In the genomic region with DNA sequence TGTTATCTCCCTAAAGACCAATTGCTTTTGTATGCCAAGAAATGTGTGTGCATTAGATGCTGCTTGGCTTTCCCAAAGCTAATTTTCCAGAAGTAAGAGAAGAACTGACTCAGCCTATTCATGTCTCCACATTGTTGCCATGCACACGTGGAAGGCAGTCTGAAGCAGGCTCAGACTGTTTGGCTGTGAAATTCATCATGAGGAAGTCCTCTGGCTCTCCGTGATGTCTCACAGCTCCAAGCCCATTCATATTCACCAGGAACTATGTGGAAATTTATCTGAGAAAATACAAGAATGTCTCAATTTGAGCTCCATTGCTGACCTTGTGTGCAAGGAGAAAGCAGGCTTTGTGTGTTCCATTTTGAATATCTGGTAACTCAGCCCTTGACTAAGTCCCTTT, we compare ENCODE assay signal across 15 cellular contexts.
DNase-seq lines count a peak whose midpoint lies in the region; ATAC-seq and TF ChIP-seq lines count a peak whose summit lies in the region.
"Had no signal": no experiment of that assay in that cellular context is flagged by ENCODE, and none has a peak within 500 bp of the region (broad histone marks: within the 10 kb centered on the region; RNA-seq: fewer than 3 reads in every experiment).

No MANE protein-coding gene starts in this region.

- no peaks in the 10 kb centered on the region for H3K9me3 ChIP-seq in adipocyte (ENCODE audit: control insufficient read depth, low read length)

- H2AFZ ChIP-seq in GM23338: peak overlapping the region; percentile 8; the same call in 1 of the 2 replicates
- H2AFZ ChIP-seq: hepatocyte had no signal

- peaks cover 2% of the 10 kb centered on the region for H3K27me3 Mint-ChIP-seq in GM23338 (ENCODE audit: insufficient read depth, low read depth, poor library complexity)
- no peaks in the 10 kb centered on the region for H3K27me3 Mint-ChIP-seq in chondrocyte (ENCODE audit: low read depth)

- TF ChIP-seq CTCF in GM23338 (conservative IDR thresholded peaks at IDR 0.05; ENCODE audit: low read depth in 2 of 2) (no peak), fibroblast of the aortic adventitia (IDR thresholded peaks at IDR 0.05; ENCODE audit: insufficient read depth, low read length) (no peak), chondrocyte (IDR thresholded peaks at IDR 0.05) (no peak)

- H3K4me2 ChIP-seq in GM23338: no peak overlapping the region
- H3K4me2 ChIP-seq: hepatocyte had no signal

- no peaks in the 10 kb centered on the region for H3F3A ChIP-seq in GM23338 (replicated peaks; ENCODE audit: low read depth)

- intact Hi-C loops in sciatic nerve (cut with DNase I): no loop called here

- H3K36me3 ChIP-seq in GM23338 (ENCODE audit: insufficient read depth): no peaks in the 10 kb centered on the region
- H3K36me3 ChIP-seq in adipocyte (ENCODE audit: control insufficient read depth, insufficient read depth, low read length, severe bottlenecking): no peaks in the 10 kb centered on the region

- H3K4me3 Mint-ChIP-seq in GM23338: no peak overlapping the region
- H3K4me3 Mint-ChIP-seq in chondrocyte (ENCODE audit: unreplicated experiment): no peak overlapping the region
- H3K4me3 Mint-ChIP-seq: CD8-positive, alpha-beta T cell; effector memory CD8-positive, alpha-beta T cell; nephron progenitor cell had no signal

- H3K4me1 Mint-ChIP-seq in GM23338 (peaks cover 30% of the 10 kb centered on the region), chondrocyte (ENCODE audit: low read depth) (peaks cover 9% of the 10 kb centered on the region)

- peaks cover 30% of the 10 kb centered on the region for H3K4me1 ChIP-seq in GM23338 (ENCODE audit: insufficient read depth)
- H3K4me1 ChIP-seq in adipocyte (ENCODE audit: control insufficient read depth, insufficient read depth, low read length): no peaks in the 10 kb centered on the region

- no peaks in the 10 kb centered on the region for H3K79me2 ChIP-seq in GM23338 (replicated peaks; ENCODE audit: insufficient read depth)
- H3K79me2 ChIP-seq: hepatocyte had no signal

- no peaks in the 10 kb centered on the region for H4K20me1 ChIP-seq in GM23338 (replicated peaks; ENCODE audit: insufficient read depth)

- ATAC-seq in GM23338 (no peak), sciatic nerve (peak; percentile 80), HG02852 (IDR thresholded peaks at IDR 0.05; ENCODE audit: unreplicated experiment) (no peak)
- ATAC-seq: CD8-positive, alpha-beta T cell; effector memory CD8-positive, alpha-beta T cell; stimulated activated naive CD8-positive, alpha-beta T cell treated with anti-CD3 and anti-CD28 coated beads, Interleukin-15, Interleukin-2, amounts not matched to agents 100 U/mL and 50 U/mL, for 24 hours had no signal

- H3K9me2 ChIP-seq in GM23338 (ENCODE audit: insufficient read depth): no peaks in the 10 kb centered on the region

- H3K36me3 Mint-ChIP-seq in GM23338 (ENCODE audit: low read depth) (peaks cover 8% of the 10 kb centered on the region; the same call in 2 of the 3 replicates), chondrocyte (ENCODE audit: low read depth) (no peaks in the 10 kb centered on the region)
- H3K36me3 Mint-ChIP-seq: CD8-positive, alpha-beta T cell had no signal

- DNase-seq in GM23338 (ENCODE audit: low spot score) (no peak), adipocyte (ENCODE audit: low read depth) (no peak), fibroblast of the aortic adventitia (ENCODE audit: low read depth) (peak; percentile 87), sciatic nerve (ENCODE audit: low spot score) (no peak), globus pallidus (ENCODE audit: low spot score) (no peak), cerebellum (ENCODE audit: low spot score) (no peak), chondrocyte (ENCODE audit: low spot score) (no peak)
- DNase-seq: activated CD4-positive, alpha-beta T cell treated with anti-CD3 and anti-CD28 coated beads, Interleukin-2, amount 50 U/mL, for 4 hours; CD8-positive, alpha-beta T cell; effector memory CD8-positive, alpha-beta T cell; NCI-H1417 treated with DMSO at 0.1 percent for 48 hours; nephron progenitor cell; stimulated activated naive CD8-positive, alpha-beta T cell treated with anti-CD3 and anti-CD28 coated beads, Interleukin-15, Interleukin-2, amounts not matched to agents 100 U/mL and 50 U/mL, for 24 hours had no signal

- H3K27ac ChIP-seq in GM23338 (ENCODE audit: low read depth): no peak overlapping the region
- H3K27ac ChIP-seq: hepatocyte had no signal

- no peaks in the 10 kb centered on the region for H3K27me3 ChIP-seq in GM23338 (ENCODE audit: insufficient read depth)
- H3K27me3 ChIP-seq in adipocyte (replicated peaks; ENCODE audit: control insufficient read depth, insufficient read depth, low read length): no peaks in the 10 kb centered on the region
- H3K27me3 ChIP-seq: hepatocyte had no signal

- H3K27ac Mint-ChIP-seq in GM23338: no peak overlapping the region
- H3K27ac Mint-ChIP-seq in chondrocyte (ENCODE audit: unreplicated experiment): no peak overlapping the region
- H3K27ac Mint-ChIP-seq: CD8-positive, alpha-beta T cell; effector memory CD8-positive, alpha-beta T cell; nephron progenitor cell had no signal

- H3K9me3 Mint-ChIP-seq in GM23338: peaks cover 2% of the 10 kb centered on the region; the same call in 2 of the 3 replicates
- H3K9me3 Mint-ChIP-seq in chondrocyte (ENCODE audit: low read depth): no peaks in the 10 kb centered on the region
- H3K9me3 Mint-ChIP-seq: CD8-positive, alpha-beta T cell; effector memory CD8-positive, alpha-beta T cell; nephron progenitor cell had no signal

- H3K9ac ChIP-seq in adipocyte (ENCODE audit: low read length): no peak overlapping the region

- no peak overlapping the region for H3K4me3 ChIP-seq in GM23338
- H3K4me3 ChIP-seq in adipocyte (ENCODE audit: low read length): peak overlapping the region; percentile 9
- no peak overlapping the region for H3K4me3 ChIP-seq in fibroblast of the aortic adventitia (ENCODE audit: low read depth, low read length)
- H3K4me3 ChIP-seq: hepatocyte had no signal

TF ChIP-seq in GM23338, 12 proteins besides CTCF, POLR2A, EP300 and RAD21 (continues in another document):
- TF ChIP-seq JUNB (IDR thresholded peaks at IDR 0.05; ENCODE audit: unreplicated experiment): no peak
- no peak for TF ChIP-seq ZNF331 (CRISPR knock-in tag; IDR thresholded peaks at IDR 0.05; ENCODE audit: low read depth)
- TF ChIP-seq STAT1 (IDR thresholded peaks at IDR 0.05; ENCODE audit: unreplicated experiment): no peak
- no peak for TF ChIP-seq CREB1 (CRISPR knock-in tag; IDR thresholded peaks at IDR 0.05; ENCODE audit: low read depth)
- TF ChIP-seq ZNF462 (CRISPR knock-in tag; IDR thresholded peaks at IDR 0.05): no peak
